Comparison of ENCODE assay signal across 8 cellular contexts in genomic region chr5:149999866-150000260, GRCh38. TPM values are rescaled to one million over a fixed set of nuclear protein-coding genes. Genes with fewer than 3 reads are reported as not detected.
DNase-seq lines count a peak whose midpoint lies in the region; ATAC-seq, FAIRE-seq and TF ChIP-seq lines count a peak whose summit lies in the region.

No MANE protein-coding gene starts in this region.

- H3K4me3 Mint-ChIP-seq in activated naive CD8-positive, alpha-beta T cell treated with anti-CD3 and anti-CD28 coated beads, Interleukin-2, amount 50 U/mL, for 24 hours: peak overlapping the region; percentile 96

- H4K20me1 ChIP-seq in keratinocyte (ENCODE audit: control insufficient read depth, extremely low read depth, insufficient read depth, low read length): peaks cover 5% of the 10 kb centered on the region

- CTCF ChIA-PET in HEK293T (lab: Yijun Ruan, JAX): interaction anchor here (1.4 kb wide), 1 partner anchor 9 kb away, joined by 3 read pairs; no protein-coding TSS in a partner anchor

- peaks cover 7 to 10% of the 10 kb centered on the region in 2 experiments for H3K36me3 ChIP-seq in keratinocyte (ENCODE audit: control insufficient read depth in 2 of 2, extremely low read depth in 1 of 2, insufficient read depth in 2 of 2, low read length in 2 of 2)

- peak overlapping the region; percentile 84 for H3K4me2 ChIP-seq in keratinocyte (ENCODE audit: control insufficient read depth, extremely low read depth, insufficient read depth, low read depth, low read length)

- no peaks in the 10 kb centered on the region for H3K9me3 Mint-ChIP-seq in activated naive CD8-positive, alpha-beta T cell treated with anti-CD3 and anti-CD28 coated beads, Interleukin-2, amount 50 U/mL, for 24 hours

- dilution Hi-C loops in keratinocyte (cut with MboI; ENCODE audit: extremely low pct_ligation_motif_present, low sequenced_read_pairs): no loop called here

- H3K9ac ChIP-seq in keratinocyte (ENCODE audit: control insufficient read depth, extremely low read depth, insufficient read depth, low read length): peak overlapping the region; percentile 94

- DNase-seq in DMS79 treated with DMSO at 0.1 percent for 48 hours (lab: John Stamatoyannopoulos, UW) (peak; percentile 34), DMS79 (lab: John Stamatoyannopoulos, UW) (no peak), keratinocyte (ENCODE audit: low read depth, low spot score) (no peak), substantia nigra (lab: John Stamatoyannopoulos, UW) (no peak), kidney tubule cell (ENCODE audit: low spot score) (no peak), HEK293T (ENCODE audit: extremely low spot score) (no peak)
- no peak for DNase-seq in activated naive CD8-positive, alpha-beta T cell treated with anti-CD3 and anti-CD28 coated beads, Interleukin-2, amount 50 U/mL, for 24 hours
- DNase-seq in effector CD8-positive, alpha-beta T cell (lab: John Stamatoyannopoulos, UW): no peak

- peak overlapping the region; percentile 88 to 98 (median 96) for H3K4me3 ChIP-seq in keratinocyte (ENCODE audit: control insufficient read depth in 2 of 3, extremely low read depth in 1 of 3, insufficient read depth in 2 of 3, low read depth in 1 of 3, low read length in 3 of 3)

- peak; percentile 55 for FAIRE-seq in keratinocyte (lab: Jason Lieb, UNC)

- H3K36me3 Mint-ChIP-seq in activated naive CD8-positive, alpha-beta T cell treated with anti-CD3 and anti-CD28 coated beads, Interleukin-2, amount 50 U/mL, for 24 hours (ENCODE audit: low read depth): peaks cover 28% of the 10 kb centered on the region

- H2AFZ ChIP-seq in keratinocyte (ENCODE audit: control insufficient read depth, low read length): peak overlapping the region; percentile 92

- H3K27me3 Mint-ChIP-seq in activated naive CD8-positive, alpha-beta T cell treated with anti-CD3 and anti-CD28 coated beads, Interleukin-2, amount 50 U/mL, for 24 hours: no peaks in the 10 kb centered on the region

- no peaks in the 10 kb centered on the region for H3K9me3 ChIP-seq in keratinocyte (ENCODE audit: control insufficient read depth, low read depth, low read length)

- H3K27ac Mint-ChIP-seq in activated naive CD8-positive, alpha-beta T cell treated with anti-CD3 and anti-CD28 coated beads, Interleukin-2, amount 50 U/mL, for 24 hours: peak overlapping the region; percentile 96

- H3K79me2 ChIP-seq in keratinocyte (ENCODE audit: control insufficient read depth, insufficient read depth, low read length): peaks cover 37% of the 10 kb centered on the region

- ATAC-seq in activated naive CD8-positive, alpha-beta T cell treated with anti-CD3 and anti-CD28 coated beads, Interleukin-2, amount 50 U/mL, for 24 hours: no peak

- H3K27ac ChIP-seq in keratinocyte (ENCODE audit: control insufficient read depth, insufficient read depth, low read length) (peak overlapping the region; percentile 90), substantia nigra (ENCODE audit: low read depth, low read length, poor library complexity, severe bottlenecking) (peak overlapping the region; percentile 87)

- TF ChIP-seq CTCF in keratinocyte (optimal IDR thresholded peaks at IDR 0.05 in 1 of 3, IDR thresholded peaks at IDR 0.05 in 1 of 3, conservative IDR thresholded peaks at IDR 0.05 in 1 of 3; ENCODE audit: extremely low read depth in 1 of 3, insufficient read depth in 2 of 3, low read length in 3 of 3): no peak

- H3K4me1 ChIP-seq in keratinocyte (ENCODE audit: control insufficient read depth, extremely low read depth, insufficient read depth, low read length): peaks cover 29% of the 10 kb centered on the region

- H3K4me1 Mint-ChIP-seq in activated naive CD8-positive, alpha-beta T cell treated with anti-CD3 and anti-CD28 coated beads, Interleukin-2, amount 50 U/mL, for 24 hours: peaks cover 39% of the 10 kb centered on the region

- no peaks in the 10 kb centered on the region for H3K9me1 ChIP-seq in keratinocyte (ENCODE audit: control insufficient read depth, extremely low read depth, insufficient read depth, low read length)

- POLR2A ChIA-PET in HEK293T (lab: Yijun Ruan, JAX): interaction anchor here (1.1 to 1.8 kb wide), 9 partner anchors 10 to 270 kb away, joined by 3 to 8 read pairs (median 4); partner anchors contain the start of genes PPARGC1B and SLC26A2

- no peaks in the 10 kb centered on the region for H3K27me3 ChIP-seq in keratinocyte (ENCODE audit: control insufficient read depth, extremely low read depth, insufficient read depth, low read length)

TF ChIP-seq in HEK293T, 16 proteins besides CTCF, POLR2A, EP300 and RAD21:
- TF ChIP-seq SP1 (IDR thresholded peaks at IDR 0.05) (no peak), CTBP1 (IDR thresholded peaks at IDR 0.05; ENCODE audit: borderline replicate concordance) (no peak), L3MBTL2 (conservative IDR thresholded peaks at IDR 0.05) (no peak), FOXM1 (IDR thresholded peaks at IDR 0.05; ENCODE audit: borderline replicate concordance) (no peak), LEF1 (IDR thresholded peaks at IDR 0.05; ENCODE audit: borderline replicate concordance) (no peak), SUZ12 (IDR thresholded peaks at IDR 0.05) (no peak), FOXA1 (IDR thresholded peaks at IDR 0.05) (no peak), ELF4 (IDR thresholded peaks at IDR 0.05) (no peak), ZNF384 (IDR thresholded peaks at IDR 0.05) (no peak), HDGF (IDR thresholded peaks at IDR 0.05; ENCODE audit: borderline replicate concordance) (no peak), PKNOX1 (IDR thresholded peaks at IDR 0.05) (no peak), FOXK2 (IDR thresholded peaks at IDR 0.05) (no peak)
TF ChIP-seq in HEK293T: peak in this region for 0.

RNA-seq across cellular contexts. Expression of gene TIGD6, which starts 0.6 kb away (rescaled TPM):
- polyA plus RNA-seq in keratinocyte: 3.9 to 4.1 TPM (median 4.1 TPM) in 3 replicates
- 1.5 TPM for polyA plus RNA-seq in keratinocyte (2011; ENCODE audit: low read depth)
- 3.1 and 4.7 TPM in 2 replicates for polyA plus RNA-seq in keratinocyte (2011; cell fraction: cytosol; rRNA removed)
- polyA plus RNA-seq in keratinocyte (2011; cell fraction: nucleus; rRNA removed): 4.1 and 5.3 TPM in 2 replicates
- polyA plus RNA-seq in keratinocyte (2012; ENCODE audit: low replicate concordance): 3.0 and 3.2 TPM in 2 replicates
- polyA minus RNA-seq in keratinocyte: 6.5 to 10.5 TPM (median 8.9 TPM) in 3 replicates
- polyA minus RNA-seq in keratinocyte (2011; cell fraction: cytosol; rRNA and poly(A)+ RNA removed): 3.8 TPM
- polyA minus RNA-seq in keratinocyte (2011; cell fraction: nucleus; rRNA and poly(A)+ RNA removed): 2.2 and 5.0 TPM in 2 replicates

RNA-seq across cellular contexts. Expression of gene HMGXB3, which starts 0.7 kb away (rescaled TPM):
- polyA plus RNA-seq in keratinocyte: 37.8 to 39.4 TPM (median 38.6 TPM) in 3 replicates
- 19.4 TPM for polyA plus RNA-seq in keratinocyte (2011; ENCODE audit: low read depth)
- 29.2 and 29.7 TPM in 2 replicates for polyA plus RNA-seq in keratinocyte (2011; cell fraction: cytosol; rRNA removed)
- 89.4 and 108 TPM in 2 replicates for polyA plus RNA-seq in keratinocyte (2011; cell fraction: nucleus; rRNA removed)
- polyA plus RNA-seq in keratinocyte (2012; ENCODE audit: low replicate concordance): 16.1 and 27.2 TPM in 2 replicates
- 64.6 to 78.4 TPM (median 68.0 TPM) in 3 replicates for polyA minus RNA-seq in keratinocyte
- 41.6 TPM for polyA minus RNA-seq in keratinocyte (2011; cell fraction: cytosol; rRNA and poly(A)+ RNA removed)
- polyA minus RNA-seq in keratinocyte (2011; cell fraction: nucleus; rRNA and poly(A)+ RNA removed): 56.6 and 84.9 TPM in 2 replicates

RNA-seq across cellular contexts. Expression of gene SLC26A2, which starts 39.3 kb away (rescaled TPM):
- 7.3 to 10.3 TPM (median 8.0 TPM) in 3 replicates for polyA plus RNA-seq in keratinocyte
- 1.5 TPM for polyA plus RNA-seq in keratinocyte (2011; ENCODE audit: low read depth)
- 1.9 and 3.7 TPM in 2 replicates for polyA plus RNA-seq in keratinocyte (2011; cell fraction: cytosol; rRNA removed)
- polyA plus RNA-seq in keratinocyte (2011; cell fraction: nucleus; rRNA removed): 11.8 and 15.5 TPM in 2 replicates
- polyA plus RNA-seq in keratinocyte (2012; ENCODE audit: low replicate concordance): 1.8 and 7.1 TPM in 2 replicates
- 7.9 to 33.5 TPM (median 31.6 TPM) in 3 replicates for polyA minus RNA-seq in keratinocyte
- polyA minus RNA-seq in keratinocyte (2011; cell fraction: cytosol; rRNA and poly(A)+ RNA removed): 7.3 TPM
- 27.9 and 40.2 TPM in 2 replicates for polyA minus RNA-seq in keratinocyte (2011; cell fraction: nucleus; rRNA and poly(A)+ RNA removed)

RNA-seq across cellular contexts. Expression of gene PDE6A, which starts 55.3 kb away (rescaled TPM):
- 0.03 to 0.05 TPM (median 0.03 TPM) in 3 replicates for polyA plus RNA-seq in keratinocyte
- not detected for polyA plus RNA-seq in keratinocyte (2011; ENCODE audit: low read depth)
- polyA plus RNA-seq in keratinocyte (2011; cell fraction: cytosol; rRNA removed): 0.05 TPM in 1 of 2 replicates, not detected in the other
- 0.03 and 0.05 TPM in 2 replicates for polyA plus RNA-seq in keratinocyte (2011; cell fraction: nucleus; rRNA removed)
- 0.03 and 0.14 TPM in 2 replicates for polyA plus RNA-seq in keratinocyte (2012; ENCODE audit: low replicate concordance)
- not detected in 3 replicates for polyA minus RNA-seq in keratinocyte
- not detected for polyA minus RNA-seq in keratinocyte (2011; cell fraction: cytosol; rRNA and poly(A)+ RNA removed)
- polyA minus RNA-seq in keratinocyte (2011; cell fraction: nucleus; rRNA and poly(A)+ RNA removed): not detected in 2 replicates
